9 cellular contexts compared by ENCODE assay signal in genomic region chr22:21102659-21103267, GRCh38. TPM values are rescaled to one million over a fixed set of nuclear protein-coding genes. Genes with fewer than 3 reads are reported as not detected.
DNase-seq lines count a peak whose midpoint lies in the region; ATAC-seq, FAIRE-seq and TF ChIP-seq lines count a peak whose summit lies in the region.
"Had no signal": no experiment of that assay in that cellular context is flagged by ENCODE, and none has a peak within 500 bp of the region (broad histone marks: within the 10 kb centered on the region; RNA-seq: fewer than 3 reads in every experiment).

No MANE protein-coding gene starts in this region.

- 1 to 2% methylated on average over 17 of the region's 17 CpGs for WGBS in pancreas, 2 donors
- 3 to 9% methylated on average over 11 to 14 of the region's 17 CpGs for WGBS in tibial nerve, 2 donors

- DNase-seq in SHP77 treated with DMSO at 0.1 percent for 48 hours (lab: John Stamatoyannopoulos, UW) = peak; percentile 78
- DNase-seq in activated effector memory CD4-positive, alpha-beta T cell treated with anti-CD3 and anti-CD28 coated beads, Interleukin-2, amount 50 U/mL, for 16 hours = peak; percentile 91
- peak; percentile 53 for DNase-seq in globus pallidus (ENCODE audit: low spot score)
- peak; percentile 59 to 94 (median 83) for DNase-seq in pancreas
- peak in 1 of 2 donors; percentile 38 for DNase-seq in tibial nerve (ENCODE audit: low spot score in 2 of 2)
- no peak for DNase-seq in T1000 (lab: John Stamatoyannopoulos, UW)

- H3K4me1 ChIP-seq in DOHH2 (ENCODE audit: control insufficient read depth, low read length) = no peaks in the 10 kb centered on the region
- no peaks in the 10 kb centered on the region for H3K4me1 ChIP-seq in KMS-11 (ENCODE audit: low read depth, poor library complexity, severe bottlenecking)
- H3K4me1 ChIP-seq in pancreas = no peaks in the 10 kb centered on the region
- H3K4me1 ChIP-seq in tibial nerve = peaks cover 0 to 6% (median 2%) of the 10 kb centered on the region in 4 donors

- H3K9me2 ChIP-seq in DOHH2 (replicated peaks; ENCODE audit: control insufficient read depth, low read length) = no peaks in the 10 kb centered on the region

- no peaks in the 10 kb centered on the region for H4K20me1 ChIP-seq in DOHH2 (ENCODE audit: control insufficient read depth, insufficient read depth, low read depth, low read length)
- H4K20me1 ChIP-seq in KMS-11 (ENCODE audit: insufficient read depth) = no peaks in the 10 kb centered on the region

- H3K9me3 ChIP-seq in DOHH2 (ENCODE audit: control insufficient read depth, insufficient read depth, low read length) (no peaks in the 10 kb centered on the region), pancreas (no peaks in the 10 kb centered on the region), tibial nerve (no peaks in the 10 kb centered on the region)

- intact Hi-C loops in pancreas (cut with DNase I) = no loop called here

- peaks cover 17% of the 10 kb centered on the region for H3K27me3 ChIP-seq in DOHH2 (ENCODE audit: control insufficient read depth, low read length)
- H3K27me3 ChIP-seq in KMS-11 (ENCODE audit: insufficient read depth, low read depth) = no peaks in the 10 kb centered on the region
- H3K27me3 ChIP-seq in pancreas = peaks cover 0 to 4% (median 0%) of the 10 kb centered on the region in 4 donors
- H3K27me3 ChIP-seq in tibial nerve = no peaks in the 10 kb centered on the region

- peak overlapping the region; percentile 58; the same call in 1 of the 2 replicates for H2AFZ ChIP-seq in KMS-11 (ENCODE audit: low read depth)

- TF ChIP-seq CTCF in DOHH2 (IDR thresholded peaks at IDR 0.05; ENCODE audit: low read depth, low read length, poor library complexity, severe bottlenecking) (peak; percentile 95), KMS-11 (conservative IDR thresholded peaks at IDR 0.05; ENCODE audit: low read depth, low read length) (peak; percentile 87), pancreas (IDR thresholded peaks at IDR 0.05) (peak; percentile 68 to 83 (median 76)), tibial nerve (IDR thresholded peaks at IDR 0.05) (peak; percentile 56 to 71 (median 67))

- no peaks in the 10 kb centered on the region for H3K36me3 ChIP-seq in DOHH2 (ENCODE audit: control insufficient read depth, low read length)
- no peaks in the 10 kb centered on the region for H3K36me3 ChIP-seq in KMS-11 (ENCODE audit: insufficient read depth)
- no peaks in the 10 kb centered on the region for H3K36me3 ChIP-seq in pancreas
- H3K36me3 ChIP-seq in tibial nerve = no peaks in the 10 kb centered on the region

- no peak overlapping the region for H3K4me2 ChIP-seq in DOHH2 (ENCODE audit: low read length)
- peak overlapping the region; percentile 31; the same call in 1 of the 2 replicates for H3K4me2 ChIP-seq in KMS-11

- peak; percentile 99 to 100 (median 100) for ATAC-seq in pancreas

- H3K79me2 ChIP-seq in DOHH2 (ENCODE audit: control insufficient read depth, low read length) (no peaks in the 10 kb centered on the region), KMS-11 (ENCODE audit: insufficient read depth, low read depth) (no peaks in the 10 kb centered on the region)

- H3K27ac ChIP-seq in DOHH2 (ENCODE audit: low read depth, low read length) = no peak overlapping the region
- H3K27ac ChIP-seq in KMS-11 = no peak overlapping the region
- no peak overlapping the region for H3K27ac ChIP-seq in pancreas
- H3K27ac ChIP-seq in tibial nerve = no peak overlapping the region

- TF ChIP-seq POLR2A in tibial nerve (IDR thresholded peaks at IDR 0.05) = no peak

- FAIRE-seq in pancreas (lab: Jason Lieb, UNC) = no peak

- no peak for TF ChIP-seq EP300 in tibial nerve (IDR thresholded peaks at IDR 0.05)

- H3K4me3 ChIP-seq in DOHH2 (ENCODE audit: low read length) = no peak overlapping the region
- no peak overlapping the region for H3K4me3 ChIP-seq in KMS-11 (IDR thresholded peaks at IDR 0.05; ENCODE audit: insufficient read depth, low read depth, low read length)
- H3K4me3 ChIP-seq in pancreas = no peak overlapping the region
- H3K4me3 ChIP-seq in tibial nerve = no peak overlapping the region

- H3K9ac ChIP-seq in KMS-11 = 0 out of 2 replicates have a peak overlapping the region, but pooled peaks have one; percentile 14

- H3F3A ChIP-seq in DOHH2 (ENCODE audit: control insufficient read depth, insufficient read depth) = no peaks in the 10 kb centered on the region

RNA-seq across cellular contexts. Expression of gene LRRC74B, which starts 57.0 kb away (rescaled TPM):
- total RNA-seq in pancreas = not detected
- under 1 TPM in 1 of 2 donors, not detected in 1; 0.05 TPM for polyA plus RNA-seq in pancreas
- under 1 TPM in 1 of 4 donors, not detected in 3; 0.39 TPM for total RNA-seq in tibial nerve
- total RNA-seq: glomerular endothelial cell had no signal
